ENCODE assay signal across 19 cellular contexts in the genomic region with DNA sequence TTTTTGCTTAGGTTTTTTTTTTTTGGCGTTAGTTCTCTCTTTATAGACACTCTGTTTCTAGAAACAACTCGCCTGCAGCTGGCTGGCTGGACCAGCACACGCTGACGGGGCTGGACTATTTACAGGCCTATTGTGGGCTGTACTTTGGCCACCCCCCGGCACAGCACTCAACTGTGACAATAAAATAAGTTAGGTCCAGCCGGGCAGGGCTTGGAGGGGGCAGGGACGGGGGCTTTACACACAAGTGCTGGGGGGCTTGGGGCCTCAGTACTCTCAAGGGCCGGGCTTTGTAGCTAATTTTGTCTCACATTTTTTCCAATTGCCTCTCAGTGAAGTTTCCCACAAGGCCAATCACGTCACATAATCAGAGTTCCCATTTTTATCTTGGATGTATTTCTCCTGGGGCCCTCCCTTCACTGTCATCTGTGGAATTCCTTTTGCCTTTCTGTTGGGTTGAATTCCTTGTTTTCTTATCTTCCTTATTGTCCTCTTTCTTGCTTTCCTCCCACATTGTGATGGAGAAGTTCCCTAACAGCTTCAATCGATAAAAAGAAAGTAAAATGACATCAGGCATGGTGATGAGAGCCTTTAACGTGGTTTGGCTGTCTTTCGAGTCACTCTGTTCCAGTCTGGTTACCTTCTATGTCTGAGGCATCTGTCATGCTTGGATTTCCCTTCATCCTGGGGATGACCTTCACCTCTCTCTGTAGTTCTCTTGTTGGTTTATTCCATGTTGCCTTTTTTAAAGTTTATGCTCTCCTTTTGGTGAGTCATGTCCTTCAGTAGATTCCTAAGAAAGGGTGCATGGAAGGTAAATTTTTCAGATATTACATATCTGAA. TPM values are rescaled to one million over a fixed set of nuclear protein-coding genes. Genes with fewer than 3 reads are reported as not detected.
A peak's percentile ranks its signal among the peaks of the same experiment; 100 is the strongest.
DNase-seq lines count a peak whose midpoint lies in the region; ATAC-seq and TF ChIP-seq lines count a peak whose summit lies in the region.
"Had no signal": no experiment of that assay in that cellular context is flagged by ENCODE, and none has a peak within 500 bp of the region (broad histone marks: within the 10 kb centered on the region; RNA-seq: fewer than 3 reads in every experiment).

No MANE protein-coding gene starts in this region.

- H3K4me3 ChIP-seq in BLaER1 (peak overlapping the region; percentile 43; the same call in 1 of the 2 replicates), heart right ventricle (peak overlapping the region in 6 of 10 donors; percentile 4 to 23 (median 16))

- no peaks in the 10 kb centered on the region for H3K36me3 Mint-ChIP-seq in T-helper 17 cell (ENCODE audit: low read depth)
- H3K36me3 Mint-ChIP-seq in nephron progenitor cell (ENCODE audit: low read depth) = no peaks in the 10 kb centered on the region
- no peaks in the 10 kb centered on the region for H3K36me3 Mint-ChIP-seq in stimulated activated effector memory CD8-positive, alpha-beta T cell treated with anti-CD3 and anti-CD28 coated beads, Interleukin-12 subunit alpha, Interleukin-12 subunit beta, amount 100 ng/mL, for 72 hours
- H3K36me3 Mint-ChIP-seq: naive B cell had no signal

- H4K20me1 ChIP-seq in BLaER1 = no peaks in the 10 kb centered on the region

- TF ChIP-seq CTCF in heart right ventricle (IDR thresholded peaks at IDR 0.05) = no peak
- no peak for TF ChIP-seq CTCF in nephron progenitor cell (IDR thresholded peaks at IDR 0.05)
- TF ChIP-seq CTCF in GM10248 (IDR thresholded peaks at IDR 0.05; ENCODE audit: control extremely low read depth, extremely low read depth, low read depth, missing control alignments) = no peak

- H3K4me3 Mint-ChIP-seq in T-helper 17 cell (no peak overlapping the region), nephron progenitor cell (peak overlapping the region; percentile 46)
- H3K4me3 Mint-ChIP-seq in stimulated activated effector memory CD8-positive, alpha-beta T cell treated with anti-CD3 and anti-CD28 coated beads, Interleukin-12 subunit alpha, Interleukin-12 subunit beta, amount 100 ng/mL, for 72 hours = no peak overlapping the region
- H3K4me3 Mint-ChIP-seq: activated T-helper 1 cell treated with anti-CD3 and anti-CD28 coated beads, Interleukin-12 subunit alpha, Interleukin-12 subunit beta, Interleukin-2, Interleukin-4 antibody, amounts not matched to agents 30 ng/mL and 10 ng/mL and 1 ng/mL, durations not matched to agents 14 hours and 24 hours and 36 hours had no signal

- ATAC-seq in T-helper 17 cell = no peak
- ATAC-seq in heart right ventricle = peak; percentile 77 to 92 (median 86)
- no peak for ATAC-seq in stimulated activated effector memory CD8-positive, alpha-beta T cell treated with anti-CD3 and anti-CD28 coated beads, Interleukin-12 subunit alpha, Interleukin-12 subunit beta, amount 100 ng/mL, for 72 hours
- no peak for ATAC-seq in HG03521 (IDR thresholded peaks at IDR 0.05; ENCODE audit: unreplicated experiment)

- peak overlapping the region; percentile 26 for H3K9ac ChIP-seq in BLaER1

- POLR2A ChIA-PET in GM10248 (lab: Yijun Ruan, JAX) = no interaction called here

- peak overlapping the region; percentile 82 for H3K4me2 ChIP-seq in BLaER1

- H3K4me1 Mint-ChIP-seq in T-helper 17 cell (peaks cover 22% of the 10 kb centered on the region), nephron progenitor cell (peaks cover 26% of the 10 kb centered on the region)
- no peaks in the 10 kb centered on the region for H3K4me1 Mint-ChIP-seq in stimulated activated effector memory CD8-positive, alpha-beta T cell treated with anti-CD3 and anti-CD28 coated beads, Interleukin-12 subunit alpha, Interleukin-12 subunit beta, amount 100 ng/mL, for 72 hours
- H3K4me1 Mint-ChIP-seq: naive B cell had no signal

- H3K9me3 ChIP-seq in BLaER1 (peaks cover 11% of the 10 kb centered on the region; the same call in 1 of the 2 replicates), T-helper 17 cell (ENCODE audit: control insufficient read depth, low read length, poor library complexity, severe bottlenecking) (no peaks in the 10 kb centered on the region), heart right ventricle (peaks cover 0 to 7% (median 0%) of the 10 kb centered on the region in 11 donors)

- 28 to 29% methylated on average over 12 of the region's 12 CpGs for WGBS in heart right ventricle, 2 donors

- H3K27ac Mint-ChIP-seq in T-helper 17 cell (peak overlapping the region; percentile 32), nephron progenitor cell (peak overlapping the region; percentile 77)
- H3K27ac Mint-ChIP-seq in stimulated activated effector memory CD8-positive, alpha-beta T cell treated with anti-CD3 and anti-CD28 coated beads, Interleukin-12 subunit alpha, Interleukin-12 subunit beta, amount 100 ng/mL, for 72 hours = no peak overlapping the region
- H3K27ac Mint-ChIP-seq: activated T-helper 1 cell treated with anti-CD3 and anti-CD28 coated beads, Interleukin-12 subunit alpha, Interleukin-12 subunit beta, Interleukin-2, Interleukin-4 antibody, amounts not matched to agents 30 ng/mL and 10 ng/mL and 1 ng/mL, durations not matched to agents 14 hours and 24 hours and 36 hours had no signal

- H3K27me3 Mint-ChIP-seq in T-helper 17 cell (no peaks in the 10 kb centered on the region), nephron progenitor cell (ENCODE audit: low read depth, poor library complexity) (peaks cover 2% of the 10 kb centered on the region)
- H3K27me3 Mint-ChIP-seq: naive B cell had no signal

- DNase-seq in T-helper 17 cell = no peak
- DNase-seq in heart right ventricle = peak; percentile 47 to 60
- no peak for DNase-seq in nephron progenitor cell
- DNase-seq in NK-92 treated with Interleukin-12 subunit alpha and Interleukin-12 subunit beta, amount 100 ng/mL, for 24 hours (lab: John Stamatoyannopoulos, UW) = no peak
- no peak for DNase-seq in stimulated activated effector memory CD8-positive, alpha-beta T cell treated with anti-CD3 and anti-CD28 coated beads, Interleukin-12 subunit alpha, Interleukin-12 subunit beta, amount 100 ng/mL, for 72 hours (ENCODE audit: low spot score in 2 of 2)
- DNase-seq in GM10248 (ENCODE audit: extremely low spot score) = no peak
- DNase-seq: activated CD4-positive, alpha-beta T cell treated with anti-CD3 and anti-CD28 coated beads, Interleukin-2, amount 50 U/mL, for 48 hours; brain microvascular endothelial cell; effector CD8-positive, alpha-beta T cell; HCEC 1CT; islet precursor cell; Karpas-422; naive B cell; NCI-H1436 treated with DMSO at 0.1 percent for 48 hours; NCI-H524 treated with DMSO at 0.1 percent for 48 hours had no signal

- intact Hi-C loops in heart right ventricle (cut with DNase I) = loop anchor here in 1 of 10 donors (10.0 kb wide), 1 partner anchor 173 kb away; no protein-coding TSS in a partner anchor

- H3K36me3 ChIP-seq in BLaER1 = no peaks in the 10 kb centered on the region
- no peaks in the 10 kb centered on the region for H3K36me3 ChIP-seq in heart right ventricle
- H3K36me3 ChIP-seq: brain microvascular endothelial cell had no signal

- CTCF ChIA-PET in GM10248 (lab: Yijun Ruan, JAX) = interaction anchor here (1.2 kb wide), 1 partner anchor 25 kb away, joined by 3 read pairs; no protein-coding TSS in a partner anchor

- H3K4me1 ChIP-seq in BLaER1 (peaks cover 35% of the 10 kb centered on the region), heart right ventricle (peaks cover 0 to 22% (median 2%) of the 10 kb centered on the region in 9 donors)

- no peaks in the 10 kb centered on the region for H3K27me3 ChIP-seq in BLaER1
- H3K27me3 ChIP-seq in heart right ventricle = no peaks in the 10 kb centered on the region
- H3K27me3 ChIP-seq: brain microvascular endothelial cell had no signal

- peak overlapping the region; percentile 67 for H3K27ac ChIP-seq in BLaER1
- H3K27ac ChIP-seq in heart right ventricle = peak overlapping the region in 9 of 10 donors; percentile 7 to 72 (median 54)
- H3K27ac ChIP-seq: brain microvascular endothelial cell, RWPE1 had no signal

- H3K9me3 Mint-ChIP-seq in nephron progenitor cell = no peaks in the 10 kb centered on the region
- no peaks in the 10 kb centered on the region for H3K9me3 Mint-ChIP-seq in stimulated activated effector memory CD8-positive, alpha-beta T cell treated with anti-CD3 and anti-CD28 coated beads, Interleukin-12 subunit alpha, Interleukin-12 subunit beta, amount 100 ng/mL, for 72 hours
- H3K9me3 Mint-ChIP-seq: activated T-helper 1 cell treated with anti-CD3 and anti-CD28 coated beads, Interleukin-12 subunit alpha, Interleukin-12 subunit beta, Interleukin-2, Interleukin-4 antibody, amounts not matched to agents 30 ng/mL and 10 ng/mL and 1 ng/mL, durations not matched to agents 14 hours and 24 hours and 36 hours had no signal

RNA-seq across cellular contexts. Expression of a gene that starts 44.1 kb away (rescaled TPM):
- 10 to 100 TPM; 38.5 to 45.3 TPM for total RNA-seq in T-helper 17 cell
- total RNA-seq in heart right ventricle = 1 to 10 TPM; 1.7 to 9.2 (median 2.8) TPM
- polyA plus RNA-seq in heart right ventricle = 1 to 10 TPM; 4.5 to 7.2 TPM

Comparison
In these comparisons a context has a peak if more than half of its experiments do, and no peak if none do; other contexts are left out.
1. ATAC-seq: peak in heart right ventricle (8 of 8); none in T-helper 17 cell (single experiment), stimulated activated effector memory CD8-positive, alpha-beta T cell treated with anti-CD3 and anti-CD28 coated beads, Interleukin-12 subunit alpha, Interleukin-12 subunit beta, amount 100 ng/mL, for 72 hours (single experiment) and HG03521 (single experiment).
2. DNase-seq: peak in heart right ventricle (2 of 2); none in T-helper 17 cell (0 of 3), nephron progenitor cell (single experiment), NK-92 treated with Interleukin-12 subunit alpha and Interleukin-12 subunit beta, amount 100 ng/mL, for 24 hours (single experiment), stimulated activated effector memory CD8-positive, alpha-beta T cell treated with anti-CD3 and anti-CD28 coated beads, Interleukin-12 subunit alpha, Interleukin-12 subunit beta, amount 100 ng/mL, for 72 hours (0 of 2) and GM10248 (single experiment).